18 cellular contexts compared by ENCODE assay signal in the genomic region with DNA sequence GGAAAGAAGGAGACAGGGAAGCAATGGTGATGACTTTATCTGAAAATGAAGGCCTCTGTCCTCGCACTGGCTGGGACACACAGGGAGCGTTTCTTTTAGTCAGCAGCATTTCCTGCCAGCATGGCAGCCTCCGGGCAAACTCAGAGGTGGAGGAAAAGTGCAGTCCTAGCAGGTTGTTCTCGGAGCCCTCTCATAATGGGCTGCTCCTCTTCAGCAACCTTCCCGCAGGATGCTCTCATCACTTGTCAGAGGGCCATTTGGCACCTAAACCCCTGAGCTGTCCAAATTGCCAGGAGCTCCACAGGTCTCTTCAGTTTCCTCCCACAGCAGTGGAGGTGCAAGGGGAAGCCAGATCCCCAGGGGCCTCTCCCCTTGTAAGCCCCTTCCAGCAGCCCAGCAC. TPM values are rescaled to one million over a fixed set of nuclear protein-coding genes. Genes with fewer than 3 reads are reported as not detected.
DNase-seq lines count a peak whose midpoint lies in the region; ATAC-seq and TF ChIP-seq lines count a peak whose summit lies in the region.
"Had no signal": no experiment of that assay in that cellular context is flagged by ENCODE, and none has a peak within 500 bp of the region (broad histone marks: within the 10 kb centered on the region; RNA-seq: fewer than 3 reads in every experiment).

No MANE protein-coding gene starts in this region.

- peaks cover 38% of the 10 kb centered on the region for H3K4me1 Mint-ChIP-seq in activated naive CD4-positive, alpha-beta T cell treated with anti-CD3 and anti-CD28 coated beads for 36 hours (ENCODE audit: low read depth)

- H3K27me3 Mint-ChIP-seq in activated naive CD4-positive, alpha-beta T cell treated with anti-CD3 and anti-CD28 coated beads for 36 hours (ENCODE audit: low read depth), result no peaks in the 10 kb centered on the region

- no peaks in the 10 kb centered on the region for H3K9me3 Mint-ChIP-seq in activated naive CD4-positive, alpha-beta T cell treated with anti-CD3 and anti-CD28 coated beads for 36 hours
- H3K9me3 Mint-ChIP-seq: mesothelial cell of epicardium had no signal

- H3K4me3 Mint-ChIP-seq in activated naive CD4-positive, alpha-beta T cell treated with anti-CD3 and anti-CD28 coated beads for 36 hours, result no peak overlapping the region
- H3K4me3 Mint-ChIP-seq: mesothelial cell of epicardium had no signal

- CTCF ChIA-PET in activated naive CD4-positive, alpha-beta T cell treated with anti-CD3 and anti-CD28 coated beads for 36 hours (lab: Charles Lee), result no interaction called here

- intact Hi-C loops in activated naive CD4-positive, alpha-beta T cell treated with anti-CD3 and anti-CD28 coated beads for 36 hours (cut with micrococcal nuclease), result loop anchor here (5.0 to 10.0 kb wide), 2 partner anchors 214 to 341 kb away; a partner anchor contains a TSS

- peak; percentile 54 for DNase-seq in activated naive CD4-positive, alpha-beta T cell treated with anti-CD3 and anti-CD28 coated beads for 36 hours
- DNase-seq in activated naive CD4-positive, alpha-beta T cell treated with anti-CD3 and anti-CD28 coated beads, Interleukin-2, amount 50 U/mL, for 16 hours, result no peak
- peak; percentile 53 for DNase-seq in RPMI7951 (ENCODE audit: low read depth)
- DNase-seq in epithelial cell of esophagus (ENCODE audit: low read depth), result peak; percentile 60
- peak; percentile 13 for DNase-seq in stimulated activated naive CD8-positive, alpha-beta T cell treated with anti-CD3 and anti-CD28 coated beads, Interleukin-15, Interleukin-2, amounts not matched to agents 100 U/mL and 50 U/mL, for 24 hours
- no peak for DNase-seq in COR-L47 (lab: John Stamatoyannopoulos, UW)
- DNase-seq in NCI-H1694 (lab: John Stamatoyannopoulos, UW), result no peak
- DNase-seq: DMS53; NCI-H1436; NCI-H748 treated with DMSO at 0.1 percent for 48 hours; stimulated activated CD8-positive, alpha-beta memory T cell treated with anti-CD3 and anti-CD28 coated beads, Interleukin-4, amount 100 ng/mL, for 48 hours; upper lobe of left lung; WERI-Rb-1 had no signal

- TF ChIP-seq CTCF in epithelial cell of esophagus (IDR thresholded peaks at IDR 0.05; ENCODE audit: insufficient read depth, low read depth, low read length, missing control alignments), result no peak

- H3K36me3 Mint-ChIP-seq in activated naive CD4-positive, alpha-beta T cell treated with anti-CD3 and anti-CD28 coated beads for 36 hours (ENCODE audit: low read depth), result peaks cover 17% of the 10 kb centered on the region
- H3K36me3 Mint-ChIP-seq: mesothelial cell of epicardium had no signal

- no peak overlapping the region for H3K4me3 ChIP-seq in epithelial cell of esophagus (ENCODE audit: low read length)
- H3K4me3 ChIP-seq: ascending aorta, dorsolateral prefrontal cortex, GM12878, upper lobe of left lung had no signal

- no peak overlapping the region for H3K27ac Mint-ChIP-seq in activated naive CD4-positive, alpha-beta T cell treated with anti-CD3 and anti-CD28 coated beads for 36 hours
- H3K27ac Mint-ChIP-seq: mesothelial cell of epicardium had no signal

- ATAC-seq in stimulated activated naive CD8-positive, alpha-beta T cell treated with anti-CD3 and anti-CD28 coated beads, Interleukin-15, Interleukin-2, amounts not matched to agents 100 U/mL and 50 U/mL, for 24 hours, result no peak
- ATAC-seq in GM21423 (IDR thresholded peaks at IDR 0.05; ENCODE audit: unreplicated experiment), result no peak
- ATAC-seq: GM12878 had no signal

RNA-seq across cellular contexts. Expression of a gene that starts 6.2 kb away (rescaled TPM):
- 10 to 100 TPM; 43.1 TPM for total RNA-seq in activated naive CD4-positive, alpha-beta T cell treated with anti-CD3 and anti-CD28 coated beads for 36 hours
- 21.9 and 27.4 TPM in 2 replicates for total RNA-seq in RPMI7951 (2014; rRNA removed; shearing (Covaris generic))

Comparison
In these comparisons a context has a peak if more than half of its experiments do, and no peak if none do; other contexts are left out.
1. DNase-seq: peak in activated naive CD4-positive, alpha-beta T cell treated with anti-CD3 and anti-CD28 coated beads for 36 hours (single experiment), RPMI7951 (single experiment), epithelial cell of esophagus (single experiment) and stimulated activated naive CD8-positive, alpha-beta T cell treated with anti-CD3 and anti-CD28 coated beads, Interleukin-15, Interleukin-2, amounts not matched to agents 100 U/mL and 50 U/mL, for 24 hours (single experiment); none in activated naive CD4-positive, alpha-beta T cell treated with anti-CD3 and anti-CD28 coated beads, Interleukin-2, amount 50 U/mL, for 16 hours (single experiment), COR-L47 (single experiment) and NCI-H1694 (single experiment).